ENCODE assay signal across 19 cellular contexts in the genomic region with DNA sequence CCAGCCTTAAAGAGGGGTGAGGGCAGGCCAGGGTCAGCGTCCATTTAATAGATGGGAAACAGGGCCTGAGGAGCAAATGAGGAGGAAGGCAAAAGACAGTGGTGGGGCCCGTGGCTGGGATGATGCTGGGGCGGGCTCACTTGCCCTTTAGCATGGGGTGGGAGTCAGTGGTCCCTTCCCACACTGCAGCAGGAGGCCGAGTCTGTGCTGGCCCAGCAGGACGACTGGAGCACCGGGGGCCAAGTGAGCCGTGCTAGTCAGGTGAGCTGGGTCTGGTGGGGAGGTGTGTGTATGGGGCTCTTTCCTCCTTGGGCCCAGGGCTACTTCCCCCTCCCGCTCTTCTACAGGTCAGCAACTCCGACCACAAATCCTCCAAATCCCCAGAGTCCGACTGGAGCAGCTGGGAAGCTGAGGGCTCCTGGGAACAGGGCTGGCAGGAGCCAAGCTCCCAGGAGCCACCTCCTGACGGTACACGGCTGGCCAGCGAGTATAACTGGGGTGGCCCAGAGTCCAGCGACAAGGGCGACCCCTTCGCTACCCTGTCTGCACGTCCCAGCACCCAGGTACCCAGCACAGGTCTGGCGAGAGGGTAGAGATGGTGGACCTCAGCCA. TPM values are rescaled to one million over a fixed set of nuclear protein-coding genes. Genes with fewer than 3 reads are reported as not detected.
DNase-seq lines count a peak whose midpoint lies in the region; ATAC-seq and TF ChIP-seq lines count a peak whose summit lies in the region.
"Had no signal": no experiment of that assay in that cellular context is flagged by ENCODE, and none has a peak within 500 bp of the region (broad histone marks: within the 10 kb centered on the region; RNA-seq: fewer than 3 reads in every experiment).

No MANE protein-coding gene starts in this region.

- peaks cover 10% of the 10 kb centered on the region for H3K4me1 ChIP-seq in A673 (ENCODE audit: insufficient read depth, low read length, poor library complexity, severe bottlenecking)
- H3K4me1 ChIP-seq in CD8-positive, alpha-beta memory T cell (ENCODE audit: insufficient read depth, low read length) = peaks cover 10% of the 10 kb centered on the region
- peaks cover 19% of the 10 kb centered on the region for H3K4me1 ChIP-seq in neural progenitor cell

- no peaks in the 10 kb centered on the region for H3K9me3 Mint-ChIP-seq in CD8-positive, alpha-beta memory T cell
- H3K9me3 Mint-ChIP-seq in activated B cell treated with CpG ODN at 0.5 μM for 24 hours (no peaks in the 10 kb centered on the region), neural progenitor cell (no peaks in the 10 kb centered on the region)
- H3K9me3 Mint-ChIP-seq: H9 had no signal

- TF ChIP-seq CTCF in A673 (conservative IDR thresholded peaks at IDR 0.05; ENCODE audit: low read depth, low read length) (no peak), activated B cell treated with CpG ODN at 0.5 μM for 24 hours (IDR thresholded peaks at IDR 0.05) (no peak), neural progenitor cell (IDR thresholded peaks at IDR 0.05) (no peak)

- DNase-seq in A673 (ENCODE audit: low spot score) = no peak
- DNase-seq in CD8-positive, alpha-beta memory T cell = no peak
- DNase-seq in activated B cell treated with CpG ODN at 0.5 μM for 24 hours = no peak
- DNase-seq in neural progenitor cell (ENCODE audit: low spot score) = no peak
- DNase-seq: activated CD4-positive, alpha-beta T cell treated with anti-CD3 and anti-CD28 coated beads, Interleukin-2, amount 50 U/mL, for 48 hours; activated T-cell treated with anti-CD3 and anti-CD28 coated beads, Interleukin-2, amount 50 U/mL, for 48 hours; effector CD4-positive, alpha-beta T cell; H9; heart right ventricle; NCI-H1436 treated with DMSO at 0.1 percent for 48 hours; stimulated activated CD4-positive, alpha-beta T cell treated with anti-CD3 and anti-CD28 coated beads, Interleukin-2, amount 100 ng/mL, for 24 hours had no signal

- H3K27me3 ChIP-seq in A673 (replicated peaks; ENCODE audit: insufficient read depth, low read depth, low read length, poor library complexity) (no peaks in the 10 kb centered on the region), neural progenitor cell (peaks cover 54% of the 10 kb centered on the region)
- no peaks in the 10 kb centered on the region for H3K27me3 ChIP-seq in CD8-positive, alpha-beta memory T cell (ENCODE audit: insufficient read depth, low read length, poor library complexity, severe bottlenecking)
- H3K27me3 ChIP-seq: heart right ventricle, suprapubic skin had no signal

- no peak overlapping the region for H2AFZ ChIP-seq in neural progenitor cell (replicated peaks)

- H3F3A ChIP-seq in neural progenitor cell (ENCODE audit: low read depth) = peaks cover 29% of the 10 kb centered on the region

- no peak overlapping the region for H3K27ac ChIP-seq in A673 (ENCODE audit: low read depth, low read length, poor library complexity, severe bottlenecking)
- no peak overlapping the region for H3K27ac ChIP-seq in CD8-positive, alpha-beta memory T cell (ENCODE audit: low read depth, low read length)
- no peak overlapping the region for H3K27ac ChIP-seq in neural progenitor cell
- H3K27ac ChIP-seq: neutrophil, SK-N-MC, suprapubic skin had no signal

- H3K9ac ChIP-seq in neural progenitor cell = no peak overlapping the region

- H3K4me3 ChIP-seq in A673 (ENCODE audit: low read depth, low read length, poor library complexity, severe bottlenecking) (no peak overlapping the region), neural progenitor cell (no peak overlapping the region)
- H3K4me3 ChIP-seq in CD8-positive, alpha-beta memory T cell (ENCODE audit: low read length) = no peak overlapping the region
- H3K4me3 ChIP-seq: heart right ventricle, SK-N-MC, suprapubic skin had no signal

- H3K4me2 ChIP-seq in neural progenitor cell = no peak overlapping the region

- peaks cover 35% of the 10 kb centered on the region for H4K20me1 ChIP-seq in neural progenitor cell (ENCODE audit: low read depth)

- H3K4me3 Mint-ChIP-seq in CD8-positive, alpha-beta memory T cell = peak overlapping the region in 2 of 7 donors; percentile 24 to 42
- H3K4me3 Mint-ChIP-seq in activated B cell treated with CpG ODN at 0.5 μM for 24 hours (no peak overlapping the region), neural progenitor cell (peak overlapping the region; percentile 35)

- H3K27ac Mint-ChIP-seq in CD8-positive, alpha-beta memory T cell = peak overlapping the region in 6 of 8 donors; percentile 12 to 92 (median 49)
- peak overlapping the region; percentile 41 for H3K27ac Mint-ChIP-seq in activated B cell treated with CpG ODN at 0.5 μM for 24 hours
- H3K27ac Mint-ChIP-seq in neural progenitor cell = no peak overlapping the region

- ATAC-seq in activated B cell treated with CpG ODN at 0.5 μM for 24 hours (ENCODE audit: low read depth) (no peak), GM19397 (IDR thresholded peaks at IDR 0.05; ENCODE audit: unreplicated experiment) (no peak), HG02759 (IDR thresholded peaks at IDR 0.05; ENCODE audit: unreplicated experiment) (no peak), HG03565 (IDR thresholded peaks at IDR 0.05; ENCODE audit: unreplicated experiment) (no peak)
- ATAC-seq: heart right ventricle, Panc1, sciatic nerve had no signal

- H3K79me2 ChIP-seq in neural progenitor cell (ENCODE audit: low read depth) = no peaks in the 10 kb centered on the region

- intact Hi-C loops in A673 (cut with micrococcal nuclease; ENCODE audit: unreplicated experiment) (no loop called here), activated B cell treated with CpG ODN at 0.5 μM for 24 hours (cut with micrococcal nuclease) (no loop called here)

- no peaks in the 10 kb centered on the region for H3K27me3 Mint-ChIP-seq in CD8-positive, alpha-beta memory T cell
- no peaks in the 10 kb centered on the region for H3K27me3 Mint-ChIP-seq in activated B cell treated with CpG ODN at 0.5 μM for 24 hours
- H3K27me3 Mint-ChIP-seq in neural progenitor cell (ENCODE audit: insufficient read depth, low read depth) = peaks cover 16% of the 10 kb centered on the region

- POLR2A ChIA-PET in A673 (lab: Charles Lee; ENCODE audit: low non-redundant PET) (interaction anchor here (0.6 kb wide), 1 partner anchor 147 kb away, joined by 16 read pairs; no protein-coding TSS in a partner anchor), activated B cell treated with CpG ODN at 0.5 μM for 24 hours (lab: Charles Lee) (interaction anchor here (1.5 to 4.9 kb wide), 2 partner anchors 13 to 52 kb away, joined by 4 to 52 read pairs; a partner anchor contains a TSS)
- POLR2A ChIA-PET in CD8-positive, alpha-beta memory T cell (lab: Charles Lee) = interaction anchor here (0.5 to 1.1 kb wide), 3 partner anchors 8 to 123 kb away, joined by 3 to 7 read pairs (median 3); a partner anchor contains a TSS

- H3K36me3 Mint-ChIP-seq in CD8-positive, alpha-beta memory T cell = peaks cover 0 to 44% (median 4%) of the 10 kb centered on the region in 3 donors
- H3K36me3 Mint-ChIP-seq in activated B cell treated with CpG ODN at 0.5 μM for 24 hours (ENCODE audit: low read depth) = peaks cover 45% of the 10 kb centered on the region
- H3K36me3 Mint-ChIP-seq in neural progenitor cell = peaks cover 17% of the 10 kb centered on the region

- H3K36me3 ChIP-seq in A673 (ENCODE audit: insufficient read depth, low read length, poor library complexity, severe bottlenecking) (peaks cover 29% of the 10 kb centered on the region), neural progenitor cell (no peaks in the 10 kb centered on the region)
- H3K36me3 ChIP-seq in CD8-positive, alpha-beta memory T cell (ENCODE audit: insufficient read depth, low read length) = peaks cover 2% of the 10 kb centered on the region

- H3K9me3 ChIP-seq in A673 (ENCODE audit: low read depth, low read length, poor library complexity, severe bottlenecking) (no peaks in the 10 kb centered on the region), neural progenitor cell (ENCODE audit: low read depth) (no peaks in the 10 kb centered on the region)
- H3K9me3 ChIP-seq in CD8-positive, alpha-beta memory T cell (ENCODE audit: low read length) = no peaks in the 10 kb centered on the region
- H3K9me3 ChIP-seq: heart right ventricle, neutrophil, suprapubic skin had no signal

- CTCF ChIA-PET in A673 (lab: Charles Lee) = no interaction called here
- CTCF ChIA-PET in CD8-positive, alpha-beta memory T cell (lab: Charles Lee) = interaction anchor here (2.2 to 12.4 kb wide), 2 partner anchors 10 to 53 kb away, joined by 7 to 258 read pairs; a partner anchor contains a TSS
- CTCF ChIA-PET in activated B cell treated with CpG ODN at 0.5 μM for 24 hours (lab: Charles Lee) = no interaction called here

- BruUV-seq in A673 (replicated peaks; lab: Mats Ljungman, UMichigan) = TSS peak; percentile 60

- H3K4me1 Mint-ChIP-seq in CD8-positive, alpha-beta memory T cell = peaks cover 8 to 12% (median 12%) of the 10 kb centered on the region in 3 donors
- H3K4me1 Mint-ChIP-seq in activated B cell treated with CpG ODN at 0.5 μM for 24 hours = peaks cover 17% of the 10 kb centered on the region
- H3K4me1 Mint-ChIP-seq in neural progenitor cell = peaks cover 7% of the 10 kb centered on the region

RNA-seq across cellular contexts. Expression of a gene that starts 12.8 kb away (rescaled TPM):
- total RNA-seq in A673 (2021) (90.6 and 95.7 TPM in 2 replicates), activated B cell treated with CpG ODN at 0.5 μM for 24 hours (70.0 and 75.7 TPM in 2 replicates), neural progenitor cell (ENCODE audit: low replicate concordance) (16.9 and 45.2 TPM in 2 replicates)
- total RNA-seq in CD8-positive, alpha-beta memory T cell = 10 to 100 TPM; 85.1 to 88.5 TPM
- 42.1 TPM for polyA plus RNA-seq in CD8-positive, alpha-beta memory T cell

RNA-seq across cellular contexts. Expression of a gene that starts 20.4 kb away (rescaled TPM):
- 92.1 and 123 TPM in 2 replicates for total RNA-seq in A673 (2021)
- 10 to 100 TPM; 33.2 to 35.4 TPM for total RNA-seq in CD8-positive, alpha-beta memory T cell
- 17.9 TPM for polyA plus RNA-seq in CD8-positive, alpha-beta memory T cell
- 25.0 and 25.3 TPM in 2 replicates for total RNA-seq in activated B cell treated with CpG ODN at 0.5 μM for 24 hours
- 1.2 and 6.1 TPM in 2 replicates for total RNA-seq in neural progenitor cell (ENCODE audit: low replicate concordance)

RNA-seq across cellular contexts. Expression of a gene that starts 32.6 kb away (rescaled TPM):
- total RNA-seq in A673 (2021) (95.4 and 98.9 TPM in 2 replicates), activated B cell treated with CpG ODN at 0.5 μM for 24 hours (40.9 and 41.0 TPM in 2 replicates), neural progenitor cell (ENCODE audit: low replicate concordance) (15.5 and 34.0 TPM in 2 replicates)
- 10 to 100 TPM; 69.6 to 77.9 TPM for total RNA-seq in CD8-positive, alpha-beta memory T cell
- 81.4 TPM for polyA plus RNA-seq in CD8-positive, alpha-beta memory T cell

RNA-seq across cellular contexts. Expression of a gene that starts 34.6 kb away (rescaled TPM):
- total RNA-seq in A673 (2021) (79.8 and 88.3 TPM in 2 replicates), activated B cell treated with CpG ODN at 0.5 μM for 24 hours (19.1 and 21.6 TPM in 2 replicates), neural progenitor cell (ENCODE audit: low replicate concordance) (11.7 and 27.8 TPM in 2 replicates)
- total RNA-seq in CD8-positive, alpha-beta memory T cell = 10 to 100 TPM; 30.8 to 34.1 TPM
- polyA plus RNA-seq in CD8-positive, alpha-beta memory T cell = 138 TPM

RNA-seq across cellular contexts. Expression of a gene that starts 38.1 kb away (rescaled TPM):
- total RNA-seq in A673 (2021) = 29.5 and 40.9 TPM in 2 replicates
- 100 to 1,000 TPM in 1 of 2 experiments, 10 to 100 TPM in 1; 97.3 to 100 TPM for total RNA-seq in CD8-positive, alpha-beta memory T cell
- polyA plus RNA-seq in CD8-positive, alpha-beta memory T cell = 25.1 TPM
- total RNA-seq in activated B cell treated with CpG ODN at 0.5 μM for 24 hours = 143 and 163 TPM in 2 replicates
- 4.7 and 5.1 TPM in 2 replicates for total RNA-seq in neural progenitor cell (ENCODE audit: low replicate concordance)
